In genomic region chr12:49843871-49844437, GRCh38 we compare ENCODE assay signal across 2 cellular contexts.
TF ChIP-seq lines count a peak whose summit lies in the region.

No MANE protein-coding gene starts in this region.

TF ChIP-seq in SK-N-SH, 30 proteins besides CTCF, POLR2A, EP300 and RAD21:
- TF ChIP-seq ZBTB33 (IDR thresholded peaks at IDR 0.05; ENCODE audit: borderline replicate concordance, low read depth) = no peak
- TF ChIP-seq EZH2phosphoT487 (IDR thresholded peaks at IDR 0.05; ENCODE audit: borderline replicate concordance, low read depth) = no peak
- no peak for TF ChIP-seq MXI1 (IDR thresholded peaks at IDR 0.05; ENCODE audit: low read depth, low read length)
- TF ChIP-seq RFX5 (IDR thresholded peaks at IDR 0.05; ENCODE audit: low read length) = no peak
- TF ChIP-seq GABPA (IDR thresholded peaks at IDR 0.05; ENCODE audit: low read depth) = no peak
- TF ChIP-seq ELF1 (IDR thresholded peaks at IDR 0.05) = no peak
- TF ChIP-seq USF2 (IDR thresholded peaks at IDR 0.05; ENCODE audit: borderline replicate concordance, low read depth, low read length) = no peak

TF ChIP-seq in SK-N-SH treated with all-trans-retinoic acid at 6 μM for 48 hours, 23 proteins besides CTCF, POLR2A, EP300 and RAD21 (continued from another document):
- TF ChIP-seq PPARA (CRISPR knock-in tag; IDR thresholded peaks at IDR 0.05; ENCODE audit: borderline replicate concordance) (no peak), ZFP3 (CRISPR knock-in tag; IDR thresholded peaks at IDR 0.05) (no peak), CSRNP3 (CRISPR knock-in tag; IDR thresholded peaks at IDR 0.05) (no peak), CSDC2 (CRISPR knock-in tag; IDR thresholded peaks at IDR 0.05) (no peak), TOX (CRISPR knock-in tag; IDR thresholded peaks at IDR 0.05; ENCODE audit: borderline replicate concordance) (no peak), PATZ1 (CRISPR knock-in tag; IDR thresholded peaks at IDR 0.05; ENCODE audit: borderline replicate concordance) (no peak), BACH2 (CRISPR knock-in tag; IDR thresholded peaks at IDR 0.05; ENCODE audit: borderline replicate concordance) (no peak), ZFP30 (CRISPR knock-in tag; IDR thresholded peaks at IDR 0.05) (no peak), POU6F1 (CRISPR knock-in tag; IDR thresholded peaks at IDR 0.05; ENCODE audit: borderline replicate concordance, low read depth) (no peak), TSHZ2 (CRISPR knock-in tag; IDR thresholded peaks at IDR 0.05) (no peak), RARB (CRISPR knock-in tag; IDR thresholded peaks at IDR 0.05) (no peak), ZNF8 (CRISPR knock-in tag; IDR thresholded peaks at IDR 0.05) (no peak), ISL1 (CRISPR knock-in tag; IDR thresholded peaks at IDR 0.05) (no peak), GLIS3 (CRISPR knock-in tag; IDR thresholded peaks at IDR 0.05) (no peak)
